In genomic region chr11:15905334-15905733, GRCh38 we compare ENCODE assay signal across 22 cellular contexts.
"Had no signal": no experiment of that assay in that cellular context is flagged by ENCODE, and none has a peak within 500 bp of the region (broad histone marks: within the 10 kb centered on the region; RNA-seq: fewer than 3 reads in every experiment).

No MANE protein-coding gene starts in this region.

- H3K27ac Mint-ChIP-seq: activated naive CD8-positive, alpha-beta T cell; activated T-cell treated with anti-CD3 and anti-CD28 coated beads, Interleukin-2, amount 50 U/mL, for 24 hours; activated T-helper 2 cell treated with anti-CD3 and anti-CD28 coated beads, Interferon-gamma antibody, Interleukin-2, Interleukin-4, amounts not matched to agents 10 μg/mL and 5 μg/mL and 100 μg/mL, durations not matched to agents 14 hours and 24 hours and 36 hours; effector memory CD8-positive, alpha-beta T cell; naive thymus-derived CD8-positive, alpha-beta T cell; stimulated activated naive CD8-positive, alpha-beta T cell treated with anti-CD3 and anti-CD28 coated beads, Interleukin-15, Interleukin-2, amounts not matched to agents 100 ng/mL and 50 ng/mL, for 24 hours had no signal

- H3K27me3 Mint-ChIP-seq: activated naive CD8-positive, alpha-beta T cell; activated T-cell treated with anti-CD3 and anti-CD28 coated beads, Interleukin-2, amount 50 U/mL, for 24 hours; effector memory CD8-positive, alpha-beta T cell; stimulated activated naive CD8-positive, alpha-beta T cell treated with anti-CD3 and anti-CD28 coated beads, Interleukin-15, Interleukin-2, amounts not matched to agents 100 ng/mL and 50 ng/mL, for 24 hours had no signal

- H3K27me3 ChIP-seq: adrenal gland, colonic mucosa, gastroesophageal sphincter, heart left ventricle, neural progenitor cell, transverse colon, vagina had no signal

- H3K9me3 ChIP-seq: adrenal gland, colonic mucosa, esophagus muscularis mucosa, gastroesophageal sphincter, heart left ventricle, lower lobe of right lung, transverse colon, vagina had no signal

- H3K4me1 Mint-ChIP-seq: naive thymus-derived CD8-positive, alpha-beta T cell had no signal

- DNase-seq: activated CD8-positive, alpha-beta memory T cell treated with anti-CD3 and anti-CD28 coated beads, Interleukin-2, amount 50 U/mL, for 4 hours; activated naive CD4-positive, alpha-beta T cell; activated T-cell treated with anti-CD3 and anti-CD28 coated beads, Interleukin-2, amount 50 U/mL, for 24 hours; adrenal gland; colonic mucosa; effector memory CD8-positive, alpha-beta T cell; heart left ventricle; islet precursor cell; lower lobe of right lung; naive thymus-derived CD8-positive, alpha-beta T cell; stimulated activated CD4-positive, alpha-beta T cell treated with anti-CD3 and anti-CD28 coated beads, Interleukin-12 subunit alpha, Interleukin-12 subunit beta, amount 100 ng/mL, for 4 hours; stimulated activated CD4-positive, alpha-beta T cell treated with anti-CD3 and anti-CD28 coated beads, Interleukin-4, amount 100 ng/mL, for 4 hours; T-helper 1 cell; transverse colon had no signal

- H3K36me3 ChIP-seq: adrenal gland, colonic mucosa, esophagus muscularis mucosa, gastroesophageal sphincter, heart left ventricle, lower lobe of right lung, neural progenitor cell, transverse colon, vagina had no signal

- H3K4me1 ChIP-seq: adrenal gland, gastroesophageal sphincter had no signal

- H3K36me3 Mint-ChIP-seq: activated naive CD8-positive, alpha-beta T cell; naive thymus-derived CD8-positive, alpha-beta T cell; neural progenitor cell had no signal

- ATAC-seq: effector memory CD8-positive, alpha-beta T cell; gastroesophageal sphincter; heart left ventricle; lower lobe of right lung; naive thymus-derived CD8-positive, alpha-beta T cell had no signal

- H3K9me3 Mint-ChIP-seq: activated T-cell treated with anti-CD3 and anti-CD28 coated beads, Interleukin-2, amount 50 U/mL, for 24 hours; activated T-helper 2 cell treated with anti-CD3 and anti-CD28 coated beads, Interferon-gamma antibody, Interleukin-2, Interleukin-4, amounts not matched to agents 10 μg/mL and 5 μg/mL and 100 μg/mL, durations not matched to agents 14 hours and 24 hours and 36 hours; effector memory CD8-positive, alpha-beta T cell; naive thymus-derived CD8-positive, alpha-beta T cell; neural progenitor cell; stimulated activated naive CD8-positive, alpha-beta T cell treated with anti-CD3 and anti-CD28 coated beads, Interleukin-15, Interleukin-2, amounts not matched to agents 100 ng/mL and 50 ng/mL, for 24 hours had no signal

- H3K27ac ChIP-seq: adrenal gland, colonic mucosa, esophagus muscularis mucosa, gastroesophageal sphincter, heart left ventricle, lower lobe of right lung, neural progenitor cell, transverse colon, vagina had no signal

- H3K4me3 Mint-ChIP-seq: activated naive CD8-positive, alpha-beta T cell; activated T-cell treated with anti-CD3 and anti-CD28 coated beads, Interleukin-2, amount 50 U/mL, for 24 hours; effector memory CD8-positive, alpha-beta T cell; naive thymus-derived CD8-positive, alpha-beta T cell; neural progenitor cell; stimulated activated naive CD8-positive, alpha-beta T cell treated with anti-CD3 and anti-CD28 coated beads, Interleukin-15, Interleukin-2, amounts not matched to agents 100 ng/mL and 50 ng/mL, for 24 hours had no signal

- H3K4me3 ChIP-seq: adrenal gland, colonic mucosa, dorsolateral prefrontal cortex, esophagus muscularis mucosa, gastroesophageal sphincter, heart left ventricle, lower lobe of right lung, neural progenitor cell, transverse colon, vagina had no signal
